In genomic region chr14:98167702-98168101, GRCh38 we compare ENCODE assay signal across 22 cellular contexts.
DNase-seq lines count a peak whose midpoint lies in the region; TF ChIP-seq lines count a peak whose summit lies in the region.
"Had no signal": no experiment of that assay in that cellular context is flagged by ENCODE, and none has a peak within 500 bp of the region (broad histone marks: within the 10 kb centered on the region; RNA-seq: fewer than 3 reads in every experiment).

No MANE protein-coding gene starts in this region.

- no peak for TF ChIP-seq CTCF in esophagus muscularis mucosa (IDR thresholded peaks at IDR 0.05)

- peaks cover 0 to 3% (median 0%) of the 10 kb centered on the region in 5 donors for H3K9me3 Mint-ChIP-seq in CD8-positive, alpha-beta memory T cell
- H3K9me3 Mint-ChIP-seq in activated CD4-positive, alpha-beta memory T cell treated with anti-CD3 and anti-CD28 coated beads, Interleukin-2, amount 10 ng/mL, durations not matched to agents 7 days and 5 days, result peaks cover 6% of the 10 kb centered on the region

- H3K9me3 ChIP-seq in CD8-positive, alpha-beta memory T cell (ENCODE audit: low read length), result no peaks in the 10 kb centered on the region
- H3K9me3 ChIP-seq in esophagus muscularis mucosa (peaks cover 0 to 6% (median 1%) of the 10 kb centered on the region in 4 donors), HAP-1 (no peaks in the 10 kb centered on the region), SJCRH30 (replicated peaks) (no peaks in the 10 kb centered on the region)
- H3K9me3 ChIP-seq: SJSA1, thoracic aorta had no signal

- DNase-seq in activated CD8-positive, alpha-beta memory T cell treated with anti-CD3 and anti-CD28 coated beads for 24 hours, result peak; percentile 81
- no peak for DNase-seq in activated CD8-positive, alpha-beta memory T cell treated with anti-CD3 and anti-CD28 coated beads, Interleukin-2, amount 50 U/mL, for 4 hours
- peak in 4 of 5 donors; percentile 6 to 54 (median 35) for DNase-seq in CD8-positive, alpha-beta memory T cell
- peak; percentile 55 for DNase-seq in activated CD4-positive, alpha-beta memory T cell treated with anti-CD3 and anti-CD28 coated beads, Interleukin-2, amount 10 ng/mL, durations not matched to agents 7 days and 5 days
- DNase-seq in esophagus muscularis mucosa (ENCODE audit: extremely low spot score), result peak; percentile 82
- DNase-seq in HAP-1 (ENCODE audit: low spot score in 2 of 2), result no peak
- no peak for DNase-seq in SJCRH30
- no peak for DNase-seq in T-helper 9 cell
- DNase-seq: brain microvascular endothelial cell, cortex of kidney, DMS53, HFFc6, NCI-H1694 treated with DMSO at 0.1 percent for 48 hours, NCI-H226, occipital lobe, PC-9, T1000 had no signal

- H3K27me3 Mint-ChIP-seq in CD8-positive, alpha-beta memory T cell, result peaks cover 0 to 4% of the 10 kb centered on the region in 2 donors
- H3K27me3 Mint-ChIP-seq in activated CD4-positive, alpha-beta memory T cell treated with anti-CD3 and anti-CD28 coated beads, Interleukin-2, amount 10 ng/mL, durations not matched to agents 7 days and 5 days, result peaks cover 2% of the 10 kb centered on the region

- peaks cover 84% of the 10 kb centered on the region for H3K4me1 ChIP-seq in CD8-positive, alpha-beta memory T cell (ENCODE audit: insufficient read depth, low read length)
- H3K4me1 ChIP-seq in esophagus muscularis mucosa (no peaks in the 10 kb centered on the region), HAP-1 (no peaks in the 10 kb centered on the region), SJCRH30 (no peaks in the 10 kb centered on the region)
- H3K4me1 ChIP-seq: SJSA1 had no signal

- in situ Hi-C loops in HAP-1 (cut with MboI; ENCODE audit: low sequenced_read_pairs), result no loop called here

- H3K4me3 Mint-ChIP-seq in CD8-positive, alpha-beta memory T cell, result peak overlapping the region in 6 of 7 donors; percentile 56 to 71 (median 66)
- H3K4me3 Mint-ChIP-seq in activated CD4-positive, alpha-beta memory T cell treated with anti-CD3 and anti-CD28 coated beads, Interleukin-2, amount 10 ng/mL, durations not matched to agents 7 days and 5 days, result no peak overlapping the region
- H3K4me3 Mint-ChIP-seq: HFFc6, IgD-negative memory B cell had no signal

- H3K27ac ChIP-seq in CD8-positive, alpha-beta memory T cell (ENCODE audit: low read depth, low read length), result no peak overlapping the region
- H3K27ac ChIP-seq in esophagus muscularis mucosa (replicated peaks in 1 of 4) (no peak overlapping the region), SJCRH30 (no peak overlapping the region)
- H3K27ac ChIP-seq: brain microvascular endothelial cell, C4-2B, hepatocyte, PC-9, SJSA1, thoracic aorta had no signal

- CTCF ChIA-PET in CD8-positive, alpha-beta memory T cell (lab: Charles Lee), result interaction anchor here (1.1 to 6.0 kb wide), 4 partner anchors 28 to 1100 kb away, joined by 3 to 41 read pairs (median 4); no protein-coding TSS in a partner anchor
- CTCF ChIA-PET in activated CD4-positive, alpha-beta memory T cell treated with anti-CD3 and anti-CD28 coated beads, Interleukin-2, amount 10 ng/mL, durations not matched to agents 7 days and 5 days (lab: Charles Lee), result interaction anchor here (2.1 to 4.8 kb wide), 3 partner anchors 15 to 28 kb away, joined by 11 to 36 read pairs (median 21); no protein-coding TSS in a partner anchor

- no peaks in the 10 kb centered on the region for H3K27me3 ChIP-seq in CD8-positive, alpha-beta memory T cell (ENCODE audit: insufficient read depth, low read length, poor library complexity, severe bottlenecking)
- H3K27me3 ChIP-seq in esophagus muscularis mucosa, result peaks cover 0 to 26% (median 0%) of the 10 kb centered on the region in 4 donors
- H3K27me3 ChIP-seq in HAP-1 (ENCODE audit: low read depth), result no peaks in the 10 kb centered on the region
- H3K27me3 ChIP-seq in SJCRH30, result no peaks in the 10 kb centered on the region
- H3K27me3 ChIP-seq: brain microvascular endothelial cell, hepatocyte, SJSA1 had no signal

- no peak for TF ChIP-seq EP300 in esophagus muscularis mucosa (IDR thresholded peaks at IDR 0.05)

- intact Hi-C loops in esophagus muscularis mucosa (cut with DNase I), result no loop called here

- WGBS in esophagus muscularis mucosa, result 91% methylated on average over 9 of the region's 15 CpGs

- H3K36me3 Mint-ChIP-seq in CD8-positive, alpha-beta memory T cell, result peaks cover 0 to 7% (median 2%) of the 10 kb centered on the region in 3 donors
- peaks cover 14% of the 10 kb centered on the region for H3K36me3 Mint-ChIP-seq in activated CD4-positive, alpha-beta memory T cell treated with anti-CD3 and anti-CD28 coated beads, Interleukin-2, amount 10 ng/mL, durations not matched to agents 7 days and 5 days (ENCODE audit: low read depth)
- H3K36me3 Mint-ChIP-seq: IgD-negative memory B cell had no signal

- peaks cover 79 to 92% (median 91%) of the 10 kb centered on the region in 3 donors for H3K4me1 Mint-ChIP-seq in CD8-positive, alpha-beta memory T cell
- H3K4me1 Mint-ChIP-seq in activated CD4-positive, alpha-beta memory T cell treated with anti-CD3 and anti-CD28 coated beads, Interleukin-2, amount 10 ng/mL, durations not matched to agents 7 days and 5 days, result peaks cover 49% of the 10 kb centered on the region

- peak overlapping the region; percentile 35 for H3K4me3 ChIP-seq in CD8-positive, alpha-beta memory T cell (ENCODE audit: low read length)
- H3K4me3 ChIP-seq in esophagus muscularis mucosa (no peak overlapping the region), HAP-1 (no peak overlapping the region), SJCRH30 (no peak overlapping the region)
- H3K4me3 ChIP-seq: hepatocyte, PC-9, SJSA1, thoracic aorta had no signal

- no peak for TF ChIP-seq POLR2A in esophagus muscularis mucosa (IDR thresholded peaks at IDR 0.05; ENCODE audit: low read depth)

- H3K27ac Mint-ChIP-seq in CD8-positive, alpha-beta memory T cell, result peak overlapping the region; percentile 15 to 98 (median 90)
- no peak overlapping the region for H3K27ac Mint-ChIP-seq in activated CD4-positive, alpha-beta memory T cell treated with anti-CD3 and anti-CD28 coated beads, Interleukin-2, amount 10 ng/mL, durations not matched to agents 7 days and 5 days
- H3K27ac Mint-ChIP-seq: HFFc6 had no signal

- H3K36me3 ChIP-seq in CD8-positive, alpha-beta memory T cell (ENCODE audit: insufficient read depth, low read length), result no peaks in the 10 kb centered on the region
- H3K36me3 ChIP-seq in esophagus muscularis mucosa, result no peaks in the 10 kb centered on the region
- no peaks in the 10 kb centered on the region for H3K36me3 ChIP-seq in HAP-1 (replicated peaks)
- H3K36me3 ChIP-seq in SJCRH30, result no peaks in the 10 kb centered on the region
- H3K36me3 ChIP-seq: brain microvascular endothelial cell, SJSA1, thoracic aorta had no signal

- POLR2A ChIA-PET in CD8-positive, alpha-beta memory T cell (lab: Charles Lee), result no interaction called here
- POLR2A ChIA-PET in activated CD4-positive, alpha-beta memory T cell treated with anti-CD3 and anti-CD28 coated beads, Interleukin-2, amount 10 ng/mL, durations not matched to agents 7 days and 5 days (lab: Charles Lee), result interaction anchor here (0.9 to 8.8 kb wide), 5 partner anchors 19 to 1024 kb away, joined by 3 to 244 read pairs (median 8); no protein-coding TSS in a partner anchor

Comparison
In these comparisons a context has a peak if more than half of its experiments do, and no peak if none do; other contexts are left out.
1. DNase-seq: peak in activated CD8-positive, alpha-beta memory T cell treated with anti-CD3 and anti-CD28 coated beads for 24 hours (single experiment), CD8-positive, alpha-beta memory T cell (4 of 5), activated CD4-positive, alpha-beta memory T cell treated with anti-CD3 and anti-CD28 coated beads, Interleukin-2, amount 10 ng/mL, durations not matched to agents 7 days and 5 days (single experiment) and esophagus muscularis mucosa (single experiment); none in activated CD8-positive, alpha-beta memory T cell treated with anti-CD3 and anti-CD28 coated beads, Interleukin-2, amount 50 U/mL, for 4 hours (single experiment), HAP-1 (0 of 2), SJCRH30 (0 of 2) and T-helper 9 cell (single experiment).